Comparison of ENCODE assay signal across 8 cellular contexts in the genomic region with DNA sequence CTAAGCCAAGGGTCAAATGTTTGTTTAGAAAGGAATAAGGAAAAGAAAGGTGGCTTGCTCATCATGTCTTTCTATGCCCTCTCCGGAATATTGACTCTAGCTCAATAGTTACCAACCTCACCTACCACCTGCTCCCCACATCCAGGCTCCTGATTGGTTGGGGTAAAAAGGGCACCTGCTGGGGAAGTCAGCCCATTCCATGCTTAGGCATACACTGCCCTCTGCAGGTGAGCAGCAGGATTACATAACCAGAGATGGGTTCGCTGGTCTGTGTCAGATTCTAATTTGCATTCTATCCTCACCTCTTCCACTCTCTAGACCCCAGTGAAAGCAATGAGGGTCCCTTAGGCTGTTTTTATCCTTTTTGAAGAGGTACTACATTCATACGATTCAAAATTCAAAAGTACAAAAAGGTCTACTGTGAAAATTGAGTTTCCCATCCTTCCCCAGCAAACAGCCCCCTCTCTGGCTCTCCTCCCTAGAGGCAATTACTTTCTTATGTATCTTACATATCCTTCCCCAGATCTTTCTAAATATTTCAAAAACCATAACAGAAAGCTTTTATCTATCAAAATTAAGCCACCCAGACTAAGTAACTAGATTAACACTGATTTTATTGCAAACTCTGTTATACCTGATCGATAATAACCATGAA.
DNase-seq lines count a peak whose midpoint lies in the region; ATAC-seq and TF ChIP-seq lines count a peak whose summit lies in the region.

No MANE protein-coding gene starts in this region.

- TF ChIP-seq CTCF in LNCAP (IDR thresholded peaks at IDR 0.05) = peak; percentile 89
- TF ChIP-seq CTCF in RWPE1 (conservative IDR thresholded peaks at IDR 0.05; ENCODE audit: low read depth) = peak; percentile 83

- H2BK120ac ChIP-seq in trophoblast cell (ENCODE audit: insufficient read depth, low read length, poor library complexity) = no peak overlapping the region

- H3K4me1 ChIP-seq in trophoblast cell (ENCODE audit: control insufficient read depth in 1 of 2, insufficient read depth in 2 of 2, low read length in 2 of 2) = no peaks in the 10 kb centered on the region

- no peak overlapping the region for H3K23ac ChIP-seq in trophoblast cell (ENCODE audit: low read length)

- no peak overlapping the region for H3K4me2 ChIP-seq in trophoblast cell (ENCODE audit: low read length)

- no peaks in the 10 kb centered on the region for H3K36me3 ChIP-seq in trophoblast cell (ENCODE audit: control insufficient read depth in 1 of 2, insufficient read depth in 2 of 2, low read length in 2 of 2)

- ATAC-seq in GM19035 (IDR thresholded peaks at IDR 0.05; ENCODE audit: unreplicated experiment) (no peak), GM18907 (IDR thresholded peaks at IDR 0.05; ENCODE audit: unreplicated experiment) (no peak)

- WGBS in trophoblast cell (ENCODE audit: extremely low coverage, insufficient coverage, insufficient read length) = no CpG with 5 or more reads among the region's 4 CpGs

- no peaks in the 10 kb centered on the region for H3K79me2 ChIP-seq in trophoblast cell (ENCODE audit: control insufficient read depth, insufficient read depth, low read length, poor library complexity)

- H2BK12ac ChIP-seq in trophoblast cell (ENCODE audit: low read length) = no peak overlapping the region

- DNase-seq in DMS79 (lab: John Stamatoyannopoulos, UW) = peak; percentile 6
- DNase-seq in RWPE1 (ENCODE audit: low spot score) = peak; percentile 70
- peak; percentile 14 for DNase-seq in activated gamma-delta T cell treated with anti-CD3 and anti-CD28 coated beads, Interleukin-2, amount 50 U/mL, for 16 hours (ENCODE audit: low read depth)
- DNase-seq in germinal center (ENCODE audit: low spot score) = peak; percentile 80
- DNase-seq in trophoblast cell = peak; percentile 3 to 72

- no peak overlapping the region for H3K14ac ChIP-seq in trophoblast cell (ENCODE audit: low read length)

- peaks cover 7% of the 10 kb centered on the region for H3K9me3 ChIP-seq in trophoblast cell (ENCODE audit: insufficient read depth, low read depth, low read length)

- H3K27ac ChIP-seq in RWPE1 (no peak overlapping the region), trophoblast cell (ENCODE audit: low read depth, low read length) (no peak overlapping the region)

- no peak overlapping the region for H3K4me3 ChIP-seq in trophoblast cell (ENCODE audit: low read depth, low read length)

- H2AFZ ChIP-seq in trophoblast cell (ENCODE audit: insufficient read depth, low read length, poor library complexity) = no peak overlapping the region

- H3K9ac ChIP-seq in trophoblast cell (ENCODE audit: low read length) = no peak overlapping the region

- H4K91ac ChIP-seq in trophoblast cell (ENCODE audit: low read depth, low read length) = no peak overlapping the region

- no peak overlapping the region for H4K8ac ChIP-seq in trophoblast cell (ENCODE audit: low read depth, low read length)

- POLR2A ChIA-PET in RWPE1 (lab: Yijun Ruan, JAX; ENCODE audit: low non-redundant PET) = no interaction called here

- no peaks in the 10 kb centered on the region for H3K27me3 ChIP-seq in trophoblast cell (ENCODE audit: insufficient read depth, low read length)

- no peak overlapping the region for H4K12ac ChIP-seq in trophoblast cell (ENCODE audit: low read depth, low read length)

- H2AK5ac ChIP-seq in trophoblast cell (ENCODE audit: low read length) = no peak overlapping the region

- CTCF ChIA-PET in RWPE1 (lab: Yijun Ruan, JAX) = interaction anchor here (0.7 to 0.9 kb wide), 3 partner anchors 266 to 1097 kb away, joined by 3 read pairs; no protein-coding TSS in a partner anchor

- no peak overlapping the region for H2BK5ac ChIP-seq in trophoblast cell (ENCODE audit: low read depth, low read length, poor library complexity)

- no peak overlapping the region for H3K18ac ChIP-seq in trophoblast cell (ENCODE audit: low read length)

- no peak overlapping the region for H3K4ac ChIP-seq in trophoblast cell (ENCODE audit: low read depth, low read length)

- H3K79me1 ChIP-seq in trophoblast cell (ENCODE audit: low read length) = no peaks in the 10 kb centered on the region

Comparison
In these comparisons a context has a peak if more than half of its experiments do, and no peak if none do; other contexts are left out.
1. DNase-seq: peak in every context shown above with its lines; median percentile 80 in germinal center; 70 in RWPE1; 38 in trophoblast cell; 14 in activated gamma-delta T cell treated with anti-CD3 and anti-CD28 coated beads, Interleukin-2, amount 50 U/mL, for 16 hours; 6 in DMS79.